Comparison of ENCODE assay signal across 9 cellular contexts in genomic region chr1:113677250-113678158, GRCh38.
DNase-seq lines count a peak whose midpoint lies in the region; ATAC-seq and TF ChIP-seq lines count a peak whose summit lies in the region.
"Had no signal": no experiment of that assay in that cellular context is flagged by ENCODE, and none has a peak within 500 bp of the region (broad histone marks: within the 10 kb centered on the region; RNA-seq: fewer than 3 reads in every experiment).

No MANE protein-coding gene starts in this region.

- no peak overlapping the region for H3K27ac ChIP-seq in C4-2B
- H3K27ac ChIP-seq in thoracic aorta, result no peak overlapping the region
- H3K27ac ChIP-seq: HL-60 had no signal

- DNase-seq in NCI-H446 (lab: John Stamatoyannopoulos, UW) (peak; percentile 50 to 75), astrocyte of the spinal cord (ENCODE audit: low read depth, low spot score) (peak; percentile 62), immature natural killer cell (peak; percentile 10 to 29 (median 12)), thoracic aorta (ENCODE audit: low spot score) (no peak)
- DNase-seq in activated CD4-positive, CD25-positive, alpha-beta regulatory T cell (lab: John Stamatoyannopoulos, UW), result no peak
- no peak for DNase-seq in stimulated activated CD4-positive, alpha-beta T cell treated with anti-CD3 and anti-CD28 coated beads, Interleukin-4, amount 100 ng/mL, for 1 hour

- H3K4me1 ChIP-seq in thoracic aorta (ENCODE audit: control insufficient read depth in 1 of 2, low read depth in 2 of 2), result no peaks in the 10 kb centered on the region

- H3K36me3 ChIP-seq in thoracic aorta, result no peaks in the 10 kb centered on the region

- ATAC-seq in GM19395 (IDR thresholded peaks at IDR 0.05; ENCODE audit: unreplicated experiment) (peak; percentile 57), thoracic aorta (ENCODE audit: insufficient number of reproducible peaks, low FRiP score, low read depth) (no peak)

- H3K4me1 Mint-ChIP-seq in immature natural killer cell, result no peaks in the 10 kb centered on the region

- H3K27me3 ChIP-seq in thoracic aorta (replicated peaks; ENCODE audit: insufficient read depth), result no peaks in the 10 kb centered on the region

- TF ChIP-seq CTCF in C4-2B (conservative IDR thresholded peaks at IDR 0.05) (peak; percentile 76), astrocyte of the spinal cord (IDR thresholded peaks at IDR 0.05; ENCODE audit: low read depth, low read length) (peak; percentile 30), thoracic aorta (IDR thresholded peaks at IDR 0.05) (peak; percentile 61)

- no peak overlapping the region for H3K4me3 ChIP-seq in astrocyte of the spinal cord (ENCODE audit: low read depth, low read length)
- no peak overlapping the region for H3K4me3 ChIP-seq in thoracic aorta

- H3K9me3 ChIP-seq in thoracic aorta, result no peaks in the 10 kb centered on the region

- H3K9me3 Mint-ChIP-seq in immature natural killer cell, result no peaks in the 10 kb centered on the region

- in situ Hi-C loops in astrocyte of the spinal cord (cut with HindIII; ENCODE audit: low sequenced_read_pairs), result no loop called here

- no peak overlapping the region for H3K27ac Mint-ChIP-seq in immature natural killer cell

- H3K27me3 Mint-ChIP-seq in immature natural killer cell (ENCODE audit: low read depth in 3 of 3), result peaks cover 1 to 11% (median 2%) of the 10 kb centered on the region in 3 donors

- no peaks in the 10 kb centered on the region for H3K36me3 Mint-ChIP-seq in immature natural killer cell

- no peak overlapping the region for H3K4me3 Mint-ChIP-seq in immature natural killer cell

Comparison
In these comparisons a context has a peak if more than half of its experiments do, and no peak if none do; other contexts are left out.
1. DNase-seq: peak in NCI-H446 (2 of 2), astrocyte of the spinal cord (single experiment) and immature natural killer cell (3 of 3); none in thoracic aorta (single experiment), activated CD4-positive, CD25-positive, alpha-beta regulatory T cell (0 of 4) and stimulated activated CD4-positive, alpha-beta T cell treated with anti-CD3 and anti-CD28 coated beads, Interleukin-4, amount 100 ng/mL, for 1 hour (single experiment).
2. Peak in every context shown above with its lines, with median percentiles within 50 percentile points of each other: CTCF ChIP-seq.